In genomic region chr7:82289889-82290288, GRCh38 we compare ENCODE assay signal across 20 cellular contexts.
"Had no signal": no experiment of that assay in that cellular context is flagged by ENCODE, and none has a peak within 500 bp of the region (broad histone marks: within the 10 kb centered on the region; RNA-seq: fewer than 3 reads in every experiment).

No MANE protein-coding gene starts in this region.

- H3K27ac ChIP-seq: ascending aorta, colonic mucosa, esophagus muscularis mucosa, parathyroid adenoma, sigmoid colon, thoracic aorta had no signal

- H3K9me3 ChIP-seq: ascending aorta, colonic mucosa, esophagus muscularis mucosa, sigmoid colon, thoracic aorta had no signal

- H3K27me3 ChIP-seq: ascending aorta, colonic mucosa, esophagus muscularis mucosa, sigmoid colon had no signal

- H3K4me1 Mint-ChIP-seq: activated T-helper 17 cell treated with anti-CD3 and anti-CD28 coated beads, Interleukin-2, amount 50 U/mL, for 72 hours; central memory CD8-positive, alpha-beta T cell; memory B cell; stimulated activated memory B cell treated with anti-CD40 and anti-IgM and Interleukin-4, amounts not matched to agents 10 μg/mL and 1 μg/mL and 100 μg/mL, for 72 hours had no signal

- H3K4me1 ChIP-seq: colonic mucosa, parathyroid adenoma had no signal

- H3K9me3 Mint-ChIP-seq: type B pancreatic cell had no signal

- H3K27me3 Mint-ChIP-seq: activated T-cell treated with anti-CD3 and anti-CD28 coated beads, Interleukin-2, amount 50 U/mL, for 24 hours; activated T-helper 17 cell treated with anti-CD3 and anti-CD28 coated beads, Interleukin-2, amount 50 U/mL, for 72 hours; central memory CD8-positive, alpha-beta T cell; memory B cell; stimulated activated memory B cell treated with anti-CD40 and anti-IgM and Interleukin-4, amounts not matched to agents 10 μg/mL and 1 μg/mL and 100 μg/mL, for 72 hours; type B pancreatic cell had no signal

- H3K36me3 ChIP-seq: ascending aorta, colonic mucosa, esophagus muscularis mucosa, sigmoid colon, thoracic aorta had no signal

- H3K4me3 ChIP-seq: ascending aorta, colonic mucosa, esophagus muscularis mucosa, sigmoid colon, smooth muscle cell, thoracic aorta had no signal

- ATAC-seq: activated naive CD4-positive, alpha-beta T cell treated with anti-CD3 and anti-CD28 coated beads, Interleukin-2, amount 50 U/mL, for 72 hours; activated T-helper 17 cell treated with anti-CD3 and anti-CD28 coated beads, Interleukin-2, amount 50 U/mL, for 72 hours; left cardiac atrium; stimulated activated memory B cell treated with anti-CD40 and anti-IgM and Interleukin-4, amounts not matched to agents 10 μg/mL and 1 μg/mL and 100 μg/mL, for 72 hours had no signal

- DNase-seq: activated CD4-positive, alpha-beta T cell treated with anti-CD3 and anti-CD28 coated beads, Interleukin-2, amount 50 U/mL, for 1 hour; activated CD4-positive, CD25-positive, alpha-beta regulatory T cell treated with anti-CD3 and anti-CD28 coated beads, Interleukin-2, amount 50 U/mL, for 72 hours; activated T-cell treated with anti-CD3 and anti-CD28 coated beads, Interleukin-2, amount 50 U/mL, for 24 hours; colonic mucosa; left cardiac atrium; nephron progenitor cell; nucleus accumbens; sigmoid colon; stimulated activated CD4-positive, alpha-beta T cell treated with anti-CD3 and anti-CD28 coated beads, Interleukin-15, amount 100 ng/mL, for 24 hours had no signal

- H3K36me3 Mint-ChIP-seq: activated naive CD4-positive, alpha-beta T cell treated with anti-CD3 and anti-CD28 coated beads, Interleukin-2, amount 50 U/mL, for 72 hours; memory B cell; stimulated activated memory B cell treated with anti-CD40 and anti-IgM and Interleukin-4, amounts not matched to agents 10 μg/mL and 1 μg/mL and 100 μg/mL, for 72 hours; type B pancreatic cell had no signal

- H3K27ac Mint-ChIP-seq: activated naive CD4-positive, alpha-beta T cell treated with anti-CD3 and anti-CD28 coated beads, Interleukin-2, amount 50 U/mL, for 72 hours; activated T-cell treated with anti-CD3 and anti-CD28 coated beads, Interleukin-2, amount 50 U/mL, for 24 hours; activated T-helper 17 cell treated with anti-CD3 and anti-CD28 coated beads, Interleukin-2, amount 50 U/mL, for 72 hours; memory B cell; nephron progenitor cell; stimulated activated memory B cell treated with anti-CD40 and anti-IgM and Interleukin-4, amounts not matched to agents 10 μg/mL and 1 μg/mL and 100 μg/mL, for 72 hours; type B pancreatic cell had no signal

- H3K4me3 Mint-ChIP-seq: activated T-cell treated with anti-CD3 and anti-CD28 coated beads, Interleukin-2, amount 50 U/mL, for 24 hours; activated T-helper 17 cell treated with anti-CD3 and anti-CD28 coated beads, Interleukin-2, amount 50 U/mL, for 72 hours; central memory CD8-positive, alpha-beta T cell; memory B cell; nephron progenitor cell; stimulated activated memory B cell treated with anti-CD40 and anti-IgM and Interleukin-4, amounts not matched to agents 10 μg/mL and 1 μg/mL and 100 μg/mL, for 72 hours; type B pancreatic cell had no signal
